7 cellular contexts compared by ENCODE assay signal in genomic region chr12:6821271-6821673, GRCh38. TPM values are rescaled to one million over a fixed set of nuclear protein-coding genes. Genes with fewer than 3 reads are reported as not detected.
A peak's percentile ranks its signal among the peaks of the same experiment; 100 is the strongest.
DNase-seq lines count a peak whose midpoint lies in the region; ATAC-seq and TF ChIP-seq lines count a peak whose summit lies in the region.

No MANE protein-coding gene starts in this region.

- H3K9me3 Mint-ChIP-seq in naive thymus-derived CD8-positive, alpha-beta T cell, result no peaks in the 10 kb centered on the region

- peaks cover 15 to 30% (median 19%) of the 10 kb centered on the region in 4 donors for H3K4me1 Mint-ChIP-seq in naive thymus-derived CD8-positive, alpha-beta T cell

- H3K36me3 Mint-ChIP-seq in naive thymus-derived CD8-positive, alpha-beta T cell, result no peaks in the 10 kb centered on the region

- H3K27ac Mint-ChIP-seq in naive thymus-derived CD8-positive, alpha-beta T cell, result peak overlapping the region in 4 of 10 donors; percentile 28 to 80 (median 38)

- POLR2A ChIA-PET in naive thymus-derived CD8-positive, alpha-beta T cell (lab: Charles Lee), result interaction anchor here (0.8 to 1.3 kb wide), 2 partner anchors 54 to 68 kb away, joined by 5 read pairs; partner anchors contain the start of genes MLF2 and PTMS

- H3K27me3 Mint-ChIP-seq in naive thymus-derived CD8-positive, alpha-beta T cell, result peaks cover 11 to 57% (median 35%) of the 10 kb centered on the region in 5 donors

- H3K4me3 ChIP-seq in WI38 (ENCODE audit: low read depth, low read length) (peak overlapping the region; percentile 59), fibroblast of pulmonary artery (replicated peaks; ENCODE audit: low read depth, low read length) (peak overlapping the region; percentile 51)

- peak overlapping the region; percentile 21 to 76 (median 66) for H3K4me3 Mint-ChIP-seq in naive thymus-derived CD8-positive, alpha-beta T cell

- no peak for TF ChIP-seq CTCF in WI38 (IDR thresholded peaks at IDR 0.05; ENCODE audit: low read depth, low read length)
- TF ChIP-seq CTCF in fibroblast of pulmonary artery (IDR thresholded peaks at IDR 0.05; ENCODE audit: low read length, missing control alignments), result no peak

- ATAC-seq in naive thymus-derived CD8-positive, alpha-beta T cell, result peak; percentile 34 to 48
- no peak for ATAC-seq in HG02623 (IDR thresholded peaks at IDR 0.05; ENCODE audit: unreplicated experiment)

- peak; percentile 79 for DNase-seq in EL
- peak; percentile 69 for DNase-seq in NCI-H1436 (lab: John Stamatoyannopoulos, UW)
- DNase-seq in fibroblast of pulmonary artery (ENCODE audit: low read depth), result peak; percentile 85
- peak in 3 of 10 donors; percentile 19 to 57 (median 20) for DNase-seq in naive thymus-derived CD8-positive, alpha-beta T cell
- no peak for DNase-seq in GM19240 (ENCODE audit: insufficient read length, low spot score)

RNA-seq across cellular contexts. Expression of gene GPR162, which starts 0.3 kb away (rescaled TPM):
- total RNA-seq in naive thymus-derived CD8-positive, alpha-beta T cell, result not detected
- polyA plus RNA-seq in naive thymus-derived CD8-positive, alpha-beta T cell, result not detected

RNA-seq across cellular contexts. Expression of gene P3H3, which starts 6.9 kb away (rescaled TPM):
- total RNA-seq in naive thymus-derived CD8-positive, alpha-beta T cell, result 1 to 10 TPM; 8.6 to 9.7 TPM
- polyA plus RNA-seq in naive thymus-derived CD8-positive, alpha-beta T cell, result under 1 TPM; 0.42 to 0.73 (median 0.67) TPM

RNA-seq across cellular contexts. Expression of gene GNB3, which starts 19.5 kb away (rescaled TPM):
- total RNA-seq in naive thymus-derived CD8-positive, alpha-beta T cell, result 1 to 10 TPM; 3.8 to 5.6 TPM
- polyA plus RNA-seq in naive thymus-derived CD8-positive, alpha-beta T cell, result not detected

RNA-seq across cellular contexts. Expression of gene CDCA3, which starts 29.8 kb away (rescaled TPM):
- 1 to 10 TPM; 2.6 to 2.7 TPM for total RNA-seq in naive thymus-derived CD8-positive, alpha-beta T cell
- polyA plus RNA-seq in naive thymus-derived CD8-positive, alpha-beta T cell, result 1 to 10 TPM in 1 of 3 donors, under 1 TPM in 1, not detected in 1; 0.50 to 1.4 TPM

RNA-seq across cellular contexts. Expression of gene USP5, which starts 30.7 kb away (rescaled TPM):
- total RNA-seq in naive thymus-derived CD8-positive, alpha-beta T cell, result 10 to 100 TPM; 72.7 to 78.9 TPM
- polyA plus RNA-seq in naive thymus-derived CD8-positive, alpha-beta T cell, result 10 to 100 TPM; 55.3 to 69.2 (median 56.7) TPM
